ENCODE assay signal across 1 cellular context in genomic region chr3:158644345-158644908, GRCh38.
TF ChIP-seq lines count a peak whose summit lies in the region.

TSS of gene GFM1 (plus strand) at chr3:158644527. CDS start at chr3:158644635, 108 bp downstream.

TF ChIP-seq in A549, 52 proteins besides CTCF, POLR2A, EP300 and RAD21 (continued from another document):
- peak; percentile 77; the same call in 1 of the 3 replicates for TF ChIP-seq BCL3 (IDR thresholded peaks at IDR 0.05)
- 0 out of 2 replicates have a peak, but pooled peaks have one; percentile 75 for TF ChIP-seq HDAC2 (IDR thresholded peaks at IDR 0.05)
- peak; percentile 96 for TF ChIP-seq MAX (IDR thresholded peaks at IDR 0.05)
- no peak for TF ChIP-seq EHMT2 (IDR thresholded peaks at IDR 0.05; ENCODE audit: low read depth)
- TF ChIP-seq RARB (CRISPR knock-in tag; IDR thresholded peaks at IDR 0.05) = no peak
- TF ChIP-seq ZNF302 (CRISPR knock-in tag; IDR thresholded peaks at IDR 0.05) = no peak
- TF ChIP-seq NFE2L2 (conservative IDR thresholded peaks at IDR 0.05; ENCODE audit: low read length) = no peak
- no peak for TF ChIP-seq ZSCAN20 (CRISPR knock-in tag; IDR thresholded peaks at IDR 0.05)
- peak; percentile 80 for TF ChIP-seq MYC (IDR thresholded peaks at IDR 0.05; ENCODE audit: borderline replicate concordance, low read length)
- no peak for TF ChIP-seq TFCP2L1 (CRISPR knock-in tag; IDR thresholded peaks at IDR 0.05)
- no peak for TF ChIP-seq RNF2 (IDR thresholded peaks at IDR 0.05; ENCODE audit: borderline replicate concordance, low read depth)
- TF ChIP-seq EHF (CRISPR knock-in tag; IDR thresholded peaks at IDR 0.05) = no peak
- peak; percentile 53; the same call in 1 of the 2 replicates for TF ChIP-seq PBX3 (IDR thresholded peaks at IDR 0.05)
- TF ChIP-seq CEBPB (IDR thresholded peaks at IDR 0.05) = peak in 1 of 2 experiments; percentile 64; a peak in 1 of 4 replicates
- TF ChIP-seq BHLHE40 (IDR thresholded peaks at IDR 0.05; ENCODE audit: low read depth, low read length) = peak; percentile 68
- TF ChIP-seq CBX2 (IDR thresholded peaks at IDR 0.05; ENCODE audit: borderline replicate concordance, low read depth) = no peak
- no peak; the same call in 1 of the 2 replicates for TF ChIP-seq ELK1 (IDR thresholded peaks at IDR 0.05; ENCODE audit: low read depth, low read length)
- TF ChIP-seq PHF8 (IDR thresholded peaks at IDR 0.05; ENCODE audit: borderline replicate concordance, low read depth) = peak; percentile 90
- no peak for TF ChIP-seq FOSL2 (IDR thresholded peaks at IDR 0.05)
- TF ChIP-seq FOSL2 (CRISPR knock-in tag; IDR thresholded peaks at IDR 0.05) = no peak
- no peak for TF ChIP-seq TP53 (CRISPR knock-in tag; IDR thresholded peaks at IDR 0.05)
- TF ChIP-seq KDM1A (IDR thresholded peaks at IDR 0.05; ENCODE audit: low read depth) = no peak
- TF ChIP-seq RCOR1 (IDR thresholded peaks at IDR 0.05; ENCODE audit: low read depth, low read length) = no peak
- TF ChIP-seq SMC3 (IDR thresholded peaks at IDR 0.05) = peak; percentile 77
- no peak for TF ChIP-seq ZC3H11A (IDR thresholded peaks at IDR 0.05)
- TF ChIP-seq FOXS1 (CRISPR knock-in tag; IDR thresholded peaks at IDR 0.05) = no peak
- TF ChIP-seq REST (IDR thresholded peaks at IDR 0.05) = no peak; the same call in 1 of the 2 replicates
- peak; percentile 53 for TF ChIP-seq USF2 (IDR thresholded peaks at IDR 0.05)
